In the genomic region with DNA sequence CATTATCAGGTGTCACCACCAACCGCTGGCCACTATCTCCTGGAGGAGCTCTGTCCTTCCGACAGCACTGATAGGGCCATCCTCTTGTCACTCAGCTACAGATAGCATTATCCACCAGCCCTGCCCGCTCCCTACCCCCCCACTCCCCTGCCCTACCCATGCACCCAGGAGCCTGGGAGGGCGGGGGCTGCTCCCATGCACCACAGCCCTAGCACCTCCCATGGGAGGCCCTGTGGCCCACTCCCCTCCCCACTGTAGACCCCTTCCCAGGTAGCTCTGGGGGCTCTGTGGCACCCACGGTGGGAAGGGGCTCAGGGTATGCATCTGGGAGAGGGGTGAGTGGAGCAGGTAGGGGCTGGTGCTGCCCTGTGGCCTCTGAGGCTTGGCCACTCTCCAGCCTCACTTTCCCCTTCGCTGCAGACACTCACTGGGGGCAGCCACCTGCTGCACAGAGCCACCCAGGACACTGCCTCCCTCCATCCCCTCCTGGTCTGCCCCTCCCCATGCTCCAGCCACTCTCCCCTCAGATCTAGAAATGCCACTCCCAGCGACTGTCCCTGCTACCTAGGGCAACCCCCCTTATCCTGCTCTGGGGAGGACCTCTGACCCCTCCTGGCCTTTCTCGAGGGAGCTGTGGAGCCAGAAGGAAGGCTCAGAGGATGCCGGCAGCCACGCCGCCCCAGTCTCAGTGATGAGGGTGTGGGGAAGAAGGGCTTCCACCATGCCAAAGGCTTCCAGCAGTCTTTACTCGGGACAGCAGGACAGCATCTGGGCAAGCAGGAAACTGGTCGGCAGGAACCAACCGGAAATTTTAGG, we compare ENCODE assay signal across 12 cellular contexts. TPM values are rescaled to one million over a fixed set of nuclear protein-coding genes. Genes with fewer than 3 reads are reported as not detected.
DNase-seq lines count a peak whose midpoint lies in the region; ATAC-seq and TF ChIP-seq lines count a peak whose summit lies in the region.
"Had no signal": no experiment of that assay in that cellular context is flagged by ENCODE, and none has a peak within 500 bp of the region (broad histone marks: within the 10 kb centered on the region; RNA-seq: fewer than 3 reads in every experiment).

No MANE protein-coding gene starts in this region.

- H3K27ac ChIP-seq in heart left ventricle (peak overlapping the region in 1 of 12 donors; percentile 94), left lung (no peak overlapping the region), stomach (peak overlapping the region in 1 of 5 donors; percentile 91)
- H3K27ac ChIP-seq: dorsolateral prefrontal cortex, neutrophil had no signal

- intact Hi-C loops in heart left ventricle (cut with DNase I) = loop anchor here in 1 of 10 donors (2.0 kb wide), 1 partner anchor 46 kb away; no protein-coding TSS in a partner anchor
- intact Hi-C loops in left cardiac atrium (cut with DNase I) = no loop called here
- intact Hi-C loops in left lung (cut with DNase I) = no loop called here
- intact Hi-C loops in stomach (cut with DNase I; ENCODE audit: low total_unique reads) = no loop called here

- TF ChIP-seq CTCF in heart left ventricle (IDR thresholded peaks at IDR 0.05) (no peak), left lung (IDR thresholded peaks at IDR 0.05) (no peak), stomach (IDR thresholded peaks at IDR 0.05) (no peak)

- 50 to 58% (median 53%) methylated on average over 10 to 14 of the region's 14 CpGs for WGBS in heart left ventricle, 4 donors
- WGBS in stomach, 5 donors = 50 to 60% (median 57%) methylated on average over 9 to 14 of the region's 14 CpGs

- DNase-seq in heart left ventricle = peak in 3 of 5 donors; percentile 5 to 51 (median 19)
- DNase-seq in left cardiac atrium = no peak
- peak; percentile 39 for DNase-seq in activated CD8-positive, alpha-beta memory T cell treated with anti-CD3 and anti-CD28 coated beads, Interleukin-2, amount 50 U/mL, for 48 hours
- DNase-seq in left lung = peak; percentile 27 to 58
- peak; percentile 18 for DNase-seq in stomach
- no peak for DNase-seq in stimulated activated naive CD4-positive, alpha-beta T cell treated with Interleukin-2 at 50 U/mL for 16 hours (lab: John Stamatoyannopoulos, UW)
- DNase-seq in HCEC 1CT = no peak
- DNase-seq: foreskin melanocyte, NCI-H2029 had no signal

- H3K36me3 ChIP-seq in heart left ventricle (no peaks in the 10 kb centered on the region), left lung (no peaks in the 10 kb centered on the region), stomach (no peaks in the 10 kb centered on the region)
- H3K36me3 ChIP-seq: neutrophil had no signal

- H3K27me3 ChIP-seq in heart left ventricle = peaks cover 0 to 5% (median 0%) of the 10 kb centered on the region in 9 donors
- peaks cover 0 to 23% of the 10 kb centered on the region in 2 donors for H3K27me3 ChIP-seq in left lung
- H3K27me3 ChIP-seq in stomach = peaks cover 0 to 23% (median 15%) of the 10 kb centered on the region in 3 donors

- H3K4me1 ChIP-seq in heart left ventricle (peaks cover 0 to 32% (median 19%) of the 10 kb centered on the region in 12 donors), left lung (peaks cover 17 to 27% of the 10 kb centered on the region in 2 donors), stomach (peaks cover 25 to 27% (median 26%) of the 10 kb centered on the region in 4 donors)

- H3K9me3 ChIP-seq in heart left ventricle = no peaks in the 10 kb centered on the region
- H3K9me3 ChIP-seq in left lung = no peaks in the 10 kb centered on the region
- no peaks in the 10 kb centered on the region for H3K9me3 ChIP-seq in stomach
- H3K9me3 ChIP-seq: neutrophil had no signal

- TF ChIP-seq POLR2A in heart left ventricle (IDR thresholded peaks at IDR 0.05) = no peak
- TF ChIP-seq POLR2A in stomach (IDR thresholded peaks at IDR 0.05) = no peak

- H3K4me3 ChIP-seq in heart left ventricle (no peak overlapping the region), left lung (no peak overlapping the region), stomach (no peak overlapping the region)
- H3K4me3 ChIP-seq: dorsolateral prefrontal cortex had no signal

- TF ChIP-seq EP300 in stomach (IDR thresholded peaks at IDR 0.05) = no peak

- ATAC-seq in heart left ventricle = no peak
- ATAC-seq in left cardiac atrium = no peak
- no peak for ATAC-seq in left lung
- ATAC-seq in GM18498 (IDR thresholded peaks at IDR 0.05; ENCODE audit: unreplicated experiment) = no peak

RNA-seq across cellular contexts. Expression of a gene that starts 58.5 kb away (rescaled TPM):
- 10 to 100 TPM in 4 of 9 donors, 1 to 10 TPM in 4, under 1 TPM in 1; 0.54 to 29.8 (median 2.5) TPM for total RNA-seq in heart left ventricle
- 1 to 10 TPM in 1 of 2 donors, under 1 TPM in 1; 0.54 to 1.3 TPM for polyA plus RNA-seq in heart left ventricle
- total RNA-seq in left cardiac atrium = 1 to 10 TPM in 1 of 2 donors, under 1 TPM in 1; 0.80 to 1.1 TPM
- 1 to 10 TPM; 4.6 to 8.5 TPM for total RNA-seq in left lung
- 10 to 100 TPM in 1 of 5 donors, 1 to 10 TPM in 4; 1.7 to 22.2 (median 4.3) TPM for total RNA-seq in stomach
- 1 to 10 TPM; 1.1 to 2.0 (median 1.1) TPM for polyA plus RNA-seq in stomach

Comparison
In these comparisons a context has a peak if more than half of its experiments do, and no peak if none do; other contexts are left out.
1. DNase-seq: peak in heart left ventricle (3 of 5), activated CD8-positive, alpha-beta memory T cell treated with anti-CD3 and anti-CD28 coated beads, Interleukin-2, amount 50 U/mL, for 48 hours (single experiment), left lung (2 of 2) and stomach (single experiment); none in left cardiac atrium (single experiment), stimulated activated naive CD4-positive, alpha-beta T cell treated with Interleukin-2 at 50 U/mL for 16 hours (single experiment) and HCEC 1CT (single experiment).